ENCODE assay signal across 8 cellular contexts in the genomic region with DNA sequence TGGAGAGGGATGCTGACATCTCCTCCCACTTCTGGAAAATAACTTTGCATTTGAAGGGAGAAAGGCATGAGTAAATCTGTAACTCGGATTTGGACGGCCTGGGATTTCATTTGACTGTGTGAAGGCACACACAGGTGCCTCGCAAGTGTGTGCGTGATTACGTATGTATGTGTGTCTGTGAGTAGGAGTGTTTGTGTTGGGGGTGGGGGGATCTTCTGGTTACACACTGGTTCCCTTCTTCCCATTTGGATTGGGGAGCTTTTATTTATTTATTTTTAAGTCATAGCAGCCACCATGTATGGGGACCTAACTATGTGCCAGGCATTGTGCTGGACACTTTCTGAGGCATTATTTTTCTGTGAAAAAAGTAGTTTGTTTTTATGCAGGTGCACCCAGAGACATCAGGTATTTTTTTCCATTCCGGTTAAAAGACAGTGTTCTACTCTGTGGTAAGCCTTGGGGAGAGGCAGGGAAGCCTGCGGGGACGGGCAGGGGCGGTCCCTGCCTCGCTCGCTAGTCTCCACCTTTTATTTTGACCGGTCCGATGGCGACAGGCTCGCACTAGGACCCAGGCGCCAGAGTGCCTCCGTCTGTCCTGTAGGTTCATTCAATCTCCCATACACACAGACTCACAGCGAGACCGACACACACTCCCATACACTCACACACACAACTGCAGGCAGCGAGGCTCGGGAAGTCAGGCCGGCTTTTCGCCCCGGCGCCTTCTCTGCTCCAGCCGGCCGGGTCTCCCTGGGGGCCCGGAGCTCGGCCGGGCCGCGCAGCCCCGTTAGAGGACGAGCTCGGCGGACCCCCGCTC. TPM values are rescaled to one million over a fixed set of nuclear protein-coding genes. Genes with fewer than 3 reads are reported as not detected.
DNase-seq lines count a peak whose midpoint lies in the region; ATAC-seq and TF ChIP-seq lines count a peak whose summit lies in the region.

A gene (plus strand): TSS at position 618 of the 817 bp plus-strand sequence. CDS start 204 bp downstream, outside the sequence.

- peak within 1 kb of the TSS; percentile 39 to 73 (median 64) for H3K4me3 ChIP-seq in liver (ENCODE audit: low read depth in 1 of 3, low read length in 3 of 3)

- peaks cover 2 to 41% (median 21%) of the 10 kb centered on the region in 4 donors for H3K4me1 ChIP-seq in liver (ENCODE audit: control insufficient read depth in 4 of 4, insufficient read depth in 4 of 4, low read length in 3 of 4)

- TF ChIP-seq RAD21 in liver (IDR thresholded peaks at IDR 0.05) = peak; percentile 4 to 43

- peak within 1 kb of the TSS in 1 of 2 donors; percentile 42 for H3K9ac ChIP-seq in liver (ENCODE audit: low read depth in 1 of 2, low read length in 2 of 2)

- DNase-seq in Ammon's horn (ENCODE audit: low spot score) (peak; percentile 92), NCI-H2171 (lab: John Stamatoyannopoulos, UW) (peak; percentile 18), ecto neural progenitor cell (ENCODE audit: low spot score) (peak; percentile 86)
- peak; percentile 27 to 37 for DNase-seq in activated CD4-positive, alpha-beta T cell treated with anti-CD3 and anti-CD28 coated beads for 4 hours
- peak; percentile 19 to 27 for DNase-seq in stimulated activated CD4-positive, alpha-beta T cell treated with anti-CD3 and anti-CD28 coated beads, Interleukin-4, amount 100 ng/mL, for 4 hours

- no peak for TF ChIP-seq CTCF in liver (IDR thresholded peaks at IDR 0.05; ENCODE audit: low read depth, low read length, missing input control)

- no peaks in the 10 kb centered on the region for H3K27me3 ChIP-seq in liver (ENCODE audit: control insufficient read depth in 4 of 4, insufficient read depth in 4 of 4, low read length in 3 of 4)

- peak within 1 kb of the TSS in 1 of 2 donors; percentile 48 for H3K27ac ChIP-seq in liver (ENCODE audit: low read depth in 1 of 2, low read length in 2 of 2)

- no peaks in the 10 kb centered on the region for H3K36me3 ChIP-seq in liver (ENCODE audit: control insufficient read depth in 4 of 4, insufficient read depth in 3 of 4, low read depth in 1 of 4, low read length in 3 of 4)

- no peaks in the 10 kb centered on the region for H3K9me3 ChIP-seq in liver (ENCODE audit: control insufficient read depth in 4 of 4, low read length in 3 of 4)

- 3% methylated on average over 37 of the region's 37 CpGs for WGBS in liver

- ATAC-seq in GM18520 (IDR thresholded peaks at IDR 0.05; ENCODE audit: unreplicated experiment) = peak; percentile 51
- ATAC-seq in HG02973 (IDR thresholded peaks at IDR 0.05; ENCODE audit: unreplicated experiment) = peak; percentile 52

TF ChIP-seq in liver, 16 proteins besides CTCF, POLR2A, EP300 and RAD21:
- TF ChIP-seq, protein P1, sequence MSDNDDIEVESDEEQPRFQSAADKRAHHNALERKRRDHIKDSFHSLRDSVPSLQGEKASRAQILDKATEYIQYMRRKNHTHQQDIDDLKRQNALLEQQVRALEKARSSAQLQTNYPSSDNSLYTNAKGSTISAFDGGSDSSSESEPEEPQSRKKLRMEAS (IDR thresholded peaks at IDR 0.05) = no peak
- TF ChIP-seq YY1 (IDR thresholded peaks at IDR 0.05) (peak; percentile 35), FOXA2 (IDR thresholded peaks at IDR 0.05) (no peak), RXRA (IDR thresholded peaks at IDR 0.05) (no peak), JUND (IDR thresholded peaks at IDR 0.05) (no peak), HNF4A (conservative IDR thresholded peaks at IDR 0.05) (peak in 1 of 2 donors; percentile 23)
- TF ChIP-seq, protein P2, sequence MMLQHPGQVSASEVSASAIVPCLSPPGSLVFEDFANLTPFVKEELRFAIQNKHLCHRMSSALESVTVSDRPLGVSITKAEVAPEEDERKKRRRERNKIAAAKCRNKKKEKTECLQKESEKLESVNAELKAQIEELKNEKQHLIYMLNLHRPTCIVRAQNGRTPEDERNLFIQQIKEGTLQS (IDR thresholded peaks at IDR 0.05) = no peak

RNA-seq across cellular contexts. Expression of the gene that starts here (rescaled TPM):
- total RNA-seq in liver = 10 to 100 TPM; 15.5 to 52.0 TPM
- polyA plus RNA-seq in liver = 10 to 100 TPM in 1 of 2 donors, 1 to 10 TPM in 1; 9.6 to 12.9 TPM

Comparison
In these comparisons a context has a peak if more than half of its experiments do, and no peak if none do; other contexts are left out.
1. DNase-seq: peak in every context shown above with its lines; median percentile 92 in Ammon's horn; 86 in ecto neural progenitor cell; 32 in activated CD4-positive, alpha-beta T cell treated with anti-CD3 and anti-CD28 coated beads for 4 hours; 23 in stimulated activated CD4-positive, alpha-beta T cell treated with anti-CD3 and anti-CD28 coated beads, Interleukin-4, amount 100 ng/mL, for 4 hours; 18 in NCI-H2171.